In genomic region chr2:135607561-135607960, GRCh38 we compare ENCODE assay signal across 15 cellular contexts.
DNase-seq lines count a peak whose midpoint lies in the region; ATAC-seq and TF ChIP-seq lines count a peak whose summit lies in the region.
"Had no signal": no experiment of that assay in that cellular context is flagged by ENCODE, and none has a peak within 500 bp of the region (broad histone marks: within the 10 kb centered on the region; RNA-seq: fewer than 3 reads in every experiment).

No MANE protein-coding gene starts in this region.

- no peak overlapping the region for H3K27ac Mint-ChIP-seq in MCF 10A (ENCODE audit: low read depth, unreplicated experiment)
- H3K27ac Mint-ChIP-seq: CD14-positive monocyte, GM23338 had no signal

- H3K36me3 ChIP-seq in breast epithelium, result no peaks in the 10 kb centered on the region
- H3K36me3 ChIP-seq in mammary epithelial cell (ENCODE audit: insufficient read depth, low read length), result peaks cover 2% of the 10 kb centered on the region
- H3K36me3 ChIP-seq in MM.1S (replicated peaks; ENCODE audit: insufficient read depth, low read length), result no peaks in the 10 kb centered on the region

- H3K4me3 Mint-ChIP-seq in MCF 10A (ENCODE audit: unreplicated experiment), result no peak overlapping the region
- H3K4me3 Mint-ChIP-seq: CD14-positive monocyte, GM23338 had no signal

- no peaks in the 10 kb centered on the region for H3K9me3 Mint-ChIP-seq in MCF 10A (ENCODE audit: unreplicated experiment)
- H3K9me3 Mint-ChIP-seq: CD14-positive monocyte, GM23338 had no signal

- H3K4me1 ChIP-seq in breast epithelium (no peaks in the 10 kb centered on the region), mammary epithelial cell (ENCODE audit: insufficient read depth, low read length) (peaks cover 3% of the 10 kb centered on the region), MM.1S (ENCODE audit: low read length) (no peaks in the 10 kb centered on the region)

- TF ChIP-seq POLR2A in breast epithelium (IDR thresholded peaks at IDR 0.05), result no peak

- BruUV-seq in MCF 10A (replicated peaks; lab: Mats Ljungman, UMichigan), result no TSS peak
- BruUV-seq in mammary epithelial cell (replicated peaks; lab: Mats Ljungman, UMichigan), result no TSS peak

- peaks cover 40% of the 10 kb centered on the region for H3K36me3 Mint-ChIP-seq in MCF 10A (ENCODE audit: insufficient read depth, unreplicated experiment)

- 100% methylated on average over 2 of the region's 2 CpGs for WGBS in mammary epithelial cell (ENCODE audit: low coverage, missing lambda C conversion rate)

- dilution Hi-C loops in mammary epithelial cell (cut with HindIII; ENCODE audit: low sequenced_read_pairs), result no loop called here

- no peak for ATAC-seq in GM18520 (IDR thresholded peaks at IDR 0.05; ENCODE audit: unreplicated experiment)
- ATAC-seq: GM23338, PC-3 had no signal

- DNase-seq in MCF 10A (ENCODE audit: unreplicated experiment) (peak; percentile 14), breast epithelium (ENCODE audit: low spot score in 2 of 2) (no peak), mammary epithelial cell (peak; percentile 4), fibroblast of pulmonary artery (ENCODE audit: low read depth) (peak; percentile 81), skeletal muscle cell (ENCODE audit: low read depth) (peak; percentile 51), HEK293T (ENCODE audit: extremely low spot score) (no peak), MM.1S (no peak)
- DNase-seq: DMS53, NCI-H1092 treated with DMSO at 0.1 percent for 48 hours, NCI-H1694, NCI-H446, PC-3 had no signal

- H3K4me2 ChIP-seq in mammary epithelial cell (ENCODE audit: insufficient read depth, low read depth, low read length) (no peak overlapping the region), MM.1S (ENCODE audit: low read depth, low read length) (no peak overlapping the region)
- H3K4me2 ChIP-seq: GM23338 had no signal

- H3K4me1 Mint-ChIP-seq in MCF 10A (ENCODE audit: insufficient read depth, unreplicated experiment), result peaks cover 5% of the 10 kb centered on the region
- H3K4me1 Mint-ChIP-seq: CD14-positive monocyte, GM23338 had no signal

- H3K27me3 ChIP-seq in breast epithelium (no peaks in the 10 kb centered on the region), mammary epithelial cell (ENCODE audit: insufficient read depth, low read length) (no peaks in the 10 kb centered on the region), MM.1S (replicated peaks; ENCODE audit: insufficient read depth, low read length) (no peaks in the 10 kb centered on the region)

- no peaks in the 10 kb centered on the region for H3F3A ChIP-seq in MM.1S (ENCODE audit: insufficient read depth, low read length)

- intact Hi-C loops in MCF 10A (cut with micrococcal nuclease), result no loop called here
- intact Hi-C loops in breast epithelium (cut with DNase I; ENCODE audit: low total_unique reads), result no loop called here
- intact Hi-C loops in mammary epithelial cell (cut with micrococcal nuclease), result no loop called here

- POLR2A ChIA-PET in MCF 10A (lab: Yijun Ruan, JAX) (no interaction called here), HEK293T (lab: Yijun Ruan, JAX) (no interaction called here)

- in situ Hi-C loops in mammary epithelial cell (cut with MboI; ENCODE audit: low sequenced_read_pairs in 2 of 2), result no loop called here

- TF ChIP-seq CTCF in MCF 10A (IDR thresholded peaks at IDR 0.05; ENCODE audit: unreplicated experiment), result no peak
- no peak for TF ChIP-seq CTCF in breast epithelium (IDR thresholded peaks at IDR 0.05)
- no peak for TF ChIP-seq CTCF in mammary epithelial cell (conservative IDR thresholded peaks at IDR 0.05 in 1 of 2, IDR thresholded peaks at IDR 0.05 in 1 of 2; ENCODE audit: extremely low read depth in 1 of 2, insufficient read depth in 1 of 2, low read depth in 1 of 2, low read length in 2 of 2)
- no peak for TF ChIP-seq CTCF in fibroblast of pulmonary artery (IDR thresholded peaks at IDR 0.05; ENCODE audit: low read length, missing control alignments)
- no peak for TF ChIP-seq CTCF in MM.1S (IDR thresholded peaks at IDR 0.05; ENCODE audit: low read length)

- H4K20me1 ChIP-seq in mammary epithelial cell (ENCODE audit: insufficient read depth, low read length), result no peaks in the 10 kb centered on the region
- no peaks in the 10 kb centered on the region for H4K20me1 ChIP-seq in MM.1S (ENCODE audit: insufficient read depth, low read length)

- H3K9me2 ChIP-seq in MM.1S (replicated peaks; ENCODE audit: insufficient read depth, low read length), result no peaks in the 10 kb centered on the region

- H3K4me3 ChIP-seq in breast epithelium (no peak overlapping the region), mammary epithelial cell (replicated peaks in 1 of 3; ENCODE audit: insufficient read depth in 1 of 3, low read depth in 2 of 3, low read length in 3 of 3) (no peak overlapping the region), fibroblast of pulmonary artery (replicated peaks; ENCODE audit: low read depth, low read length) (no peak overlapping the region), skeletal muscle cell (ENCODE audit: low read depth, low read length) (no peak overlapping the region), MM.1S (ENCODE audit: low read length) (no peak overlapping the region)
- H3K4me3 ChIP-seq: GM23338 had no signal

- H3K9ac ChIP-seq in mammary epithelial cell (ENCODE audit: insufficient read depth, low read length) (no peak overlapping the region), MM.1S (ENCODE audit: low read length) (no peak overlapping the region)

- no peaks in the 10 kb centered on the region for H3K27me3 Mint-ChIP-seq in MCF 10A (ENCODE audit: insufficient read depth, unreplicated experiment)

- H3K27ac ChIP-seq in breast epithelium, result no peak overlapping the region
- no peak overlapping the region for H3K27ac ChIP-seq in mammary epithelial cell (ENCODE audit: insufficient read depth, low read depth, low read length)
- H3K27ac ChIP-seq in MM.1S (ENCODE audit: low read length), result no peak overlapping the region

- CTCF ChIA-PET in MCF 10A (lab: Yijun Ruan, JAX) (no interaction called here), mammary epithelial cell (lab: Charles Lee; ENCODE audit: low non-redundant PET) (no interaction called here), HEK293T (lab: Yijun Ruan, JAX) (no interaction called here)

- H3K79me2 ChIP-seq in mammary epithelial cell (ENCODE audit: insufficient read depth, low read length) (no peaks in the 10 kb centered on the region), MM.1S (ENCODE audit: low read length) (no peaks in the 10 kb centered on the region)

- no peaks in the 10 kb centered on the region for H3K9me3 ChIP-seq in breast epithelium
- H3K9me3 ChIP-seq in mammary epithelial cell (replicated peaks; ENCODE audit: insufficient read depth, low read length), result no peaks in the 10 kb centered on the region
- no peaks in the 10 kb centered on the region for H3K9me3 ChIP-seq in MM.1S (replicated peaks; ENCODE audit: insufficient read depth, low read length)

- H2AFZ ChIP-seq in mammary epithelial cell (ENCODE audit: low read depth, low read length), result no peak overlapping the region
- H2AFZ ChIP-seq in MM.1S (ENCODE audit: low read length), result no peak overlapping the region
- H2AFZ ChIP-seq: GM23338 had no signal

TF ChIP-seq in HEK293T, 16 proteins besides CTCF, POLR2A, EP300 and RAD21:
- TF ChIP-seq HDGF (IDR thresholded peaks at IDR 0.05; ENCODE audit: borderline replicate concordance), result no peak
- no peak for TF ChIP-seq BHLHE40 (IDR thresholded peaks at IDR 0.05; ENCODE audit: borderline replicate concordance)
- TF ChIP-seq ELF4 (IDR thresholded peaks at IDR 0.05), result no peak
- TF ChIP-seq PKNOX1 (IDR thresholded peaks at IDR 0.05), result no peak
- TF ChIP-seq ARNT (IDR thresholded peaks at IDR 0.05), result no peak
- TF ChIP-seq CTBP1 (IDR thresholded peaks at IDR 0.05; ENCODE audit: borderline replicate concordance), result no peak
- no peak for TF ChIP-seq NFRKB (IDR thresholded peaks at IDR 0.05)
- TF ChIP-seq FOXA1 (IDR thresholded peaks at IDR 0.05), result no peak
- no peak for TF ChIP-seq FOXK2 (IDR thresholded peaks at IDR 0.05)
- TF ChIP-seq SP1 (IDR thresholded peaks at IDR 0.05), result no peak
- TF ChIP-seq SUZ12 (IDR thresholded peaks at IDR 0.05), result no peak
- TF ChIP-seq L3MBTL2 (conservative IDR thresholded peaks at IDR 0.05), result no peak
- no peak for TF ChIP-seq LEF1 (IDR thresholded peaks at IDR 0.05; ENCODE audit: borderline replicate concordance)
- TF ChIP-seq FOXM1 (IDR thresholded peaks at IDR 0.05; ENCODE audit: borderline replicate concordance), result no peak
- TF ChIP-seq ZNF384 (IDR thresholded peaks at IDR 0.05), result no peak
- no peak for TF ChIP-seq TARDBP (IDR thresholded peaks at IDR 0.05)

Comparison
In these comparisons a context has a peak if more than half of its experiments do, and no peak if none do; other contexts are left out.
1. DNase-seq: peak in MCF 10A (single experiment), mammary epithelial cell (single experiment), fibroblast of pulmonary artery (single experiment) and skeletal muscle cell (single experiment); none in breast epithelium (0 of 2), HEK293T (single experiment) and MM.1S (single experiment).